29 cellular contexts compared by ENCODE assay signal in genomic region chr4:534576-535151, GRCh38. TPM values are rescaled to one million over a fixed set of nuclear protein-coding genes. Genes with fewer than 3 reads are reported as not detected.
"Had no signal": no experiment of that assay in that cellular context is flagged by ENCODE, and none has a peak within 500 bp of the region (broad histone marks: within the 10 kb centered on the region; RNA-seq: fewer than 3 reads in every experiment).

No MANE protein-coding gene starts in this region.

- H3K27ac ChIP-seq: adrenal gland, KMS-11 had no signal

- H3K4me1 ChIP-seq: adrenal gland had no signal

- H3K4me3 ChIP-seq: adrenal gland had no signal

- H3K4me3 Mint-ChIP-seq: activated CD4-positive, alpha-beta T cell treated with anti-CD3 and anti-CD28 coated beads, Interleukin-2, amount 10 ng/mL, durations not matched to agents 24 days and 14 days; activated CD8-positive, alpha-beta memory T cell treated with anti-CD3 and anti-CD28 coated beads, Interleukin-2, amount 10 ng/mL, durations not matched to agents 7 days and 5 days; activated T-cell treated with anti-CD3 and anti-CD28 coated beads, Interleukin-2, amount 50 U/mL, for 24 hours; activated T-helper 1 cell treated with anti-CD3 and anti-CD28 coated beads, Interleukin-12 subunit alpha, Interleukin-12 subunit beta, Interleukin-2, Interleukin-4 antibody, amounts not matched to agents 30 ng/mL and 10 ng/mL and 1 ng/mL, durations not matched to agents 14 hours and 24 hours and 36 hours; T-helper 17 cell; WTC11 had no signal

- ATAC-seq: activated CD8-positive, alpha-beta memory T cell treated with anti-CD3 and anti-CD28 coated beads, Interleukin-2, amount 10 ng/mL, durations not matched to agents 7 days and 5 days; activated naive CD4-positive, alpha-beta T cell treated with anti-CD3 and anti-CD28 coated beads, Interleukin-2, amount 50 U/mL, for 72 hours; T-helper 17 cell; WTC11 had no signal

- H3K4me1 Mint-ChIP-seq: activated CD4-positive, alpha-beta T cell treated with anti-CD3 and anti-CD28 coated beads, Interleukin-2, amount 10 ng/mL, durations not matched to agents 24 days and 14 days; activated CD8-positive, alpha-beta memory T cell treated with anti-CD3 and anti-CD28 coated beads, Interleukin-2, amount 10 ng/mL, durations not matched to agents 7 days and 5 days; T-helper 17 cell; WTC11 had no signal

- H3K9me3 ChIP-seq: adrenal gland had no signal

- H3K27ac Mint-ChIP-seq: activated CD4-positive, alpha-beta T cell treated with anti-CD3 and anti-CD28 coated beads, Interleukin-2, amount 10 ng/mL, durations not matched to agents 24 days and 14 days; activated CD8-positive, alpha-beta memory T cell treated with anti-CD3 and anti-CD28 coated beads, Interleukin-2, amount 10 ng/mL, durations not matched to agents 7 days and 5 days; activated naive CD4-positive, alpha-beta T cell treated with anti-CD3 and anti-CD28 coated beads, Interleukin-2, amount 50 U/mL, for 72 hours; activated T-cell treated with anti-CD3 and anti-CD28 coated beads, Interleukin-2, amount 50 U/mL, for 24 hours; activated T-helper 1 cell treated with anti-CD3 and anti-CD28 coated beads, Interleukin-12 subunit alpha, Interleukin-12 subunit beta, Interleukin-2, Interleukin-4 antibody, amounts not matched to agents 30 ng/mL and 10 ng/mL and 1 ng/mL, durations not matched to agents 14 hours and 24 hours and 36 hours; T-helper 17 cell; WTC11 had no signal

- DNase-seq: activated CD4-positive, alpha-beta T cell treated with anti-CD3 and anti-CD28 coated beads, Interleukin-2, amount 10 ng/mL, durations not matched to agents 24 days and 14 days; activated CD4-positive, alpha-beta T cell treated with anti-CD3 and anti-CD28 coated beads, Interleukin-2, amount 50 U/mL, for 48 hours; activated CD4-positive, CD25-positive, alpha-beta regulatory T cell treated with anti-CD3 and anti-CD28 coated beads, Interleukin-2, amount 50 U/mL, for 72 hours; activated CD8-positive, alpha-beta memory T cell treated with anti-CD3 and anti-CD28 coated beads, Interleukin-2, amount 10 ng/mL, durations not matched to agents 7 days and 5 days; activated effector memory CD4-positive, alpha-beta T cell treated with Interleukin-2 at 50 U/mL for 16 hours; activated naive CD4-positive, alpha-beta T cell treated with Interleukin-2 at 50 U/mL for 16 hours; activated T-cell treated with anti-CD3 and anti-CD28 coated beads, Interleukin-2, amount 50 U/mL, for 24 hours; anterior cingulate cortex; NCI-H1092 treated with DMSO at 0.1 percent for 48 hours; NCI-H1417 treated with DMSO at 0.1 percent for 48 hours; NCI-H1694; NCI-H2029; NCI-H2107; NCI-H2171 treated with DMSO at 0.1 percent for 48 hours; NCI-H226; NCI-H526; NCI-H82; SIG-M5; T-helper 17 cell; T-helper 9 cell had no signal

- H3K27me3 ChIP-seq: adrenal gland had no signal

- H3K27me3 Mint-ChIP-seq: activated CD4-positive, alpha-beta T cell treated with anti-CD3 and anti-CD28 coated beads, Interleukin-2, amount 10 ng/mL, durations not matched to agents 24 days and 14 days; activated CD8-positive, alpha-beta memory T cell treated with anti-CD3 and anti-CD28 coated beads, Interleukin-2, amount 10 ng/mL, durations not matched to agents 7 days and 5 days; activated T-cell treated with anti-CD3 and anti-CD28 coated beads, Interleukin-2, amount 50 U/mL, for 24 hours; T-helper 17 cell had no signal

RNA-seq across cellular contexts. Expression of gene TMEM271, which starts 41.4 kb away (rescaled TPM):
- total RNA-seq: activated CD4-positive, alpha-beta T cell treated with anti-CD3 and anti-CD28 coated beads, Interleukin-2, amount 10 ng/mL, durations not matched to agents 24 days and 14 days; activated CD8-positive, alpha-beta memory T cell treated with anti-CD3 and anti-CD28 coated beads, Interleukin-2, amount 10 ng/mL, durations not matched to agents 7 days and 5 days; activated naive CD4-positive, alpha-beta T cell treated with anti-CD3 and anti-CD28 coated beads, Interleukin-2, amount 50 U/mL, for 72 hours; activated T-helper 1 cell treated with anti-CD3 and anti-CD28 coated beads, Interleukin-12 subunit alpha, Interleukin-12 subunit beta, Interleukin-2, Interleukin-4 antibody, amounts not matched to agents 30 ng/mL and 10 ng/mL and 1 ng/mL, durations not matched to agents 14 hours and 24 hours and 36 hours; MCF 10A; NCI-H460; OCI-LY7; RPMI7951; T-helper 17 cell had no signal
